In the genomic region with DNA sequence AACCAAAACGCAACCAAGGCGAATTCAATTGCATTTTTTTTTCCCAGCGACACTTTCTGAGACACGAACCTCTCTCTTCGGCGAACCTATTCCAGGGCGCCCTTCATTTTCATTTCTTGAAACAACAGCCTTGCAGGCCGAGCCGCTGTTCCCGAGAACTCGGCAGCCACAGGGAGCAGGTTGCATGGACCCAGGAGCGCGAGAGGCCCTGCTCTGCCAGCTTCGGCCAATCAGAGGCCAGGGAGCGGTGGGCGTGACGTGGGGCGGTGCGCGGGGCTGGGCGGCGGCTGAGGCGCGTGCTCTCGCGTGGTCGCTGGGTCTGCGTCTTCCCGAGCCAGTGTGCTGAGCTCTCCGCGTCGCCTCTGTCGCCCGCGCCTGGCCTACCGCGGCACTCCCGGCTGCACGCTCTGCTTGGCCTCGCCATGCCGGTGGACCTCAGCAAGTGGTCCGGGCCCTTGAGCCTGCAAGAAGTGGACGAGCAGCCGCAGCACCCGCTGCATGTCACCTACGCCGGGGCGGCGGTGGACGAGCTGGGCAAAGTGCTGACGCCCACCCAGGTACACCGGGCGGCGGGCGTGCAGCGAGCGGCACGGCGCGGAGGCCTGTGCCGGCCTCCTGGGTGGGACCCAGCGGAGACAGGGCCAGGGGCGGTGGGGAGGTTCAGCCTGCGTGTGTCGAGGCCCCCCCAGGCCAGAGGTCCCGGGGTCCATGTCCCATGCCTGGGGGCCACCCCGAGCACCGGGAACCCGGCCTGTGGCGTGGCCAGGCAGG, we compare ENCODE assay signal across 1 cellular context.
TF ChIP-seq lines count a peak whose summit lies in the region.

A gene (plus strand): TSS at position 337 of the 771 bp plus-strand sequence. CDS start 86 bp downstream, at position 423.

TF ChIP-seq in HepG2, 621 proteins besides CTCF, POLR2A, EP300 and RAD21 (continued from another document and continues in another):
- TF ChIP-seq ZNF282 (IDR thresholded peaks at IDR 0.05; ENCODE audit: partially characterized antibody) (no peak), ZNF607 (CRISPR knock-in tag; IDR thresholded peaks at IDR 0.05; ENCODE audit: borderline replicate concordance) (peak; percentile 52), ZZZ3 (CRISPR knock-in tag; IDR thresholded peaks at IDR 0.05; ENCODE audit: borderline replicate concordance) (peak; percentile 58; the same call in 1 of the 2 replicates), SP4 (CRISPR knock-in tag; IDR thresholded peaks at IDR 0.05) (peak; percentile 92), ATRX (CRISPR knock-in tag; IDR thresholded peaks at IDR 0.05; ENCODE audit: borderline replicate concordance) (no peak), KDM5A (IDR thresholded peaks at IDR 0.05; ENCODE audit: borderline replicate concordance, low read length) (peak; percentile 48; the same call in 1 of the 2 replicates), ZNF775 (CRISPR knock-in tag; IDR thresholded peaks at IDR 0.05; ENCODE audit: borderline replicate concordance) (peak; percentile 52; the same call in 1 of the 2 replicates), NBN (conservative IDR thresholded peaks at IDR 0.05) (no peak), ZNF660 (CRISPR knock-in tag; IDR thresholded peaks at IDR 0.05; ENCODE audit: borderline replicate concordance, low read depth) (no peak), ZNF235 (CRISPR knock-in tag; IDR thresholded peaks at IDR 0.05; ENCODE audit: borderline replicate concordance) (no peak), ZNF556 (CRISPR knock-in tag; IDR thresholded peaks at IDR 0.05; ENCODE audit: borderline replicate concordance) (peak; percentile 76; the same call in 1 of the 2 replicates), DR1 (CRISPR knock-in tag; IDR thresholded peaks at IDR 0.05) (peak; percentile 96), ERF (CRISPR knock-in tag; IDR thresholded peaks at IDR 0.05) (peak; percentile 94), IKZF1 (IDR thresholded peaks at IDR 0.05) (no peak), MATR3 (CRISPR knock-in tag; IDR thresholded peaks at IDR 0.05) (no peak), SOX13 (IDR thresholded peaks at IDR 0.05) (no peak; the same call in 1 of the 2 replicates), SOX13 (CRISPR knock-in tag; conservative IDR thresholded peaks at IDR 0.05 in 1 of 2, IDR thresholded peaks at IDR 0.05 in 1 of 2) (peak in 1 of 2 experiments; percentile 58; a peak in 2 of 4 replicates), HMG20B (CRISPR knock-in tag; conservative IDR thresholded peaks at IDR 0.05) (no peak), ASH2L (IDR thresholded peaks at IDR 0.05; ENCODE audit: insufficient read length, low read depth, low read length) (peak; percentile 67), PAF1 (CRISPR knock-in tag; IDR thresholded peaks at IDR 0.05) (no peak; the same call in 1 of the 2 replicates), ZNF12 (CRISPR knock-in tag; IDR thresholded peaks at IDR 0.05) (peak; percentile 75), ZNF10 (CRISPR knock-in tag; IDR thresholded peaks at IDR 0.05; ENCODE audit: borderline replicate concordance, low read depth) (no peak), GLI4 (CRISPR knock-in tag; IDR thresholded peaks at IDR 0.05; ENCODE audit: borderline replicate concordance) (peak; percentile 48), SP140L (CRISPR knock-in tag; IDR thresholded peaks at IDR 0.05; ENCODE audit: borderline replicate concordance) (no peak), SALL1 (CRISPR knock-in tag; IDR thresholded peaks at IDR 0.05) (peak; percentile 93), ZEB1 (IDR thresholded peaks at IDR 0.05; ENCODE audit: insufficient replicate concordance, low read depth) (no peak)
- TF ChIP-seq, protein P1, sequence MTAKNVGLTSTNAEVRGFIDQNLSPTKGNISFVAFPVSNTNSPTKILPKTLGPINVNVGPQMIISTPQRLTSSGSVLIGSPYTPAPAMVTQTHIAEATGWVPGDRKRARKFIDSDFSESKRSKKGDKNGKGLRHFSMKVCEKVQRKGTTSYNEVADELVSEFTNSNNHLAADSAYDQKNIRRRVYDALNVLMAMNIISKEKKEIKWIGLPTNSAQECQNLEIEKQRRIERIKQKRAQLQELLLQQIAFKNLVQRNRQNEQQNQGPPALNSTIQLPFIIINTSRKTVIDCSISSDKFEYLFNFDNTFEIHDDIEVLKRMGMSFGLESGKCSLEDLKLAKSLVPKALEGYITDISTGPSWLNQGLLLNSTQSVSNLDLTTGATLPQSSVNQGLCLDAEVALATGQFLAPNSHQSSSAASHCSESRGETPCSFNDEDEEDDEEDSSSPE (CRISPR knock-in tag; IDR thresholded peaks at IDR 0.05) = peak; percentile 74
- TF ChIP-seq, protein P2, sequence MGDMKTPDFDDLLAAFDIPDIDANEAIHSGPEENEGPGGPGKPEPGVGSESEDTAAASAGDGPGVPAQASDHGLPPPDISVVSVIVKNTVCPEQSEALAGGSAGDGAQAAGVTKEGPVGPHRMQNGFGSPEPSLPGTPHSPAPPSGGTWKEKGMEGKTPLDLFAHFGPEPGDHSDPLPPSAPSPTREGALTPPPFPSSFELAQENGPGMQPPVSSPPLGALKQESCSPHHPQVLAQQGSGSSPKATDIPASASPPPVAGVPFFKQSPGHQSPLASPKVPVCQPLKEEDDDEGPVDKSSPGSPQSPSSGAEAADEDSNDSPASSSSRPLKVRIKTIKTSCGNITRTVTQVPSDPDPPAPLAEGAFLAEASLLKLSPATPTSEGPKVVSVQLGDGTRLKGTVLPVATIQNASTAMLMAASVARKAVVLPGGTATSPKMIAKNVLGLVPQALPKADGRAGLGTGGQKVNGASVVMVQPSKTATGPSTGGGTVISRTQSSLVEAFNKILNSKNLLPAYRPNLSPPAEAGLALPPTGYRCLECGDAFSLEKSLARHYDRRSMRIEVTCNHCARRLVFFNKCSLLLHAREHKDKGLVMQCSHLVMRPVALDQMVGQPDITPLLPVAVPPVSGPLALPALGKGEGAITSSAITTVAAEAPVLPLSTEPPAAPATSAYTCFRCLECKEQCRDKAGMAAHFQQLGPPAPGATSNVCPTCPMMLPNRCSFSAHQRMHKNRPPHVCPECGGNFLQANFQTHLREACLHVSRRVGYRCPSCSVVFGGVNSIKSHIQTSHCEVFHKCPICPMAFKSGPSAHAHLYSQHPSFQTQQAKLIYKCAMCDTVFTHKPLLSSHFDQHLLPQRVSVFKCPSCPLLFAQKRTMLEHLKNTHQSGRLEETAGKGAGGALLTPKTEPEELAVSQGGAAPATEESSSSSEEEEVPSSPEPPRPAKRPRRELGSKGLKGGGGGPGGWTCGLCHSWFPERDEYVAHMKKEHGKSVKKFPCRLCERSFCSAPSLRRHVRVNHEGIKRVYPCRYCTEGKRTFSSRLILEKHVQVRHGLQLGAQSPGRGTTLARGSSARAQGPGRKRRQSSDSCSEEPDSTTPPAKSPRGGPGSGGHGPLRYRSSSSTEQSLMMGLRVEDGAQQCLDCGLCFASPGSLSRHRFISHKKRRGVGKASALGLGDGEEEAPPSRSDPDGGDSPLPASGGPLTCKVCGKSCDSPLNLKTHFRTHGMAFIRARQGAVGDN (CRISPR knock-in tag; IDR thresholded peaks at IDR 0.05) = peak; percentile 98
- TF ChIP-seq, protein P3, sequence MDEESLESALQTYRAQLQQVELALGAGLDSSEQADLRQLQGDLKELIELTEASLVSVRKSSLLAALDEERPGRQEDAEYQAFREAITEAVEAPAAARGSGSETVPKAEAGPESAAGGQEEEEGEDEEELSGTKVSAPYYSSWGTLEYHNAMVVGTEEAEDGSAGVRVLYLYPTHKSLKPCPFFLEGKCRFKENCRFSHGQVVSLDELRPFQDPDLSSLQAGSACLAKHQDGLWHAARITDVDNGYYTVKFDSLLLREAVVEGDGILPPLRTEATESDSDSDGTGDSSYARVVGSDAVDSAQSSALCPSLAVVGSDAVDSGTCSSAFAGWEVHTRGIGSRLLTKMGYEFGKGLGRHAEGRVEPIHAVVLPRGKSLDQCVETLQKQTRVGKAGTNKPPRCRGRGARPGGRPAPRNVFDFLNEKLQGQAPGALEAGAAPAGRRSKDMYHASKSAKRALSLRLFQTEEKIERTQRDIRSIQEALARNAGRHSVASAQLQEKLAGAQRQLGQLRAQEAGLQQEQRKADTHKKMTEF (CRISPR knock-in tag; IDR thresholded peaks at IDR 0.05) = peak; percentile 80
- TF ChIP-seq, protein P4, sequence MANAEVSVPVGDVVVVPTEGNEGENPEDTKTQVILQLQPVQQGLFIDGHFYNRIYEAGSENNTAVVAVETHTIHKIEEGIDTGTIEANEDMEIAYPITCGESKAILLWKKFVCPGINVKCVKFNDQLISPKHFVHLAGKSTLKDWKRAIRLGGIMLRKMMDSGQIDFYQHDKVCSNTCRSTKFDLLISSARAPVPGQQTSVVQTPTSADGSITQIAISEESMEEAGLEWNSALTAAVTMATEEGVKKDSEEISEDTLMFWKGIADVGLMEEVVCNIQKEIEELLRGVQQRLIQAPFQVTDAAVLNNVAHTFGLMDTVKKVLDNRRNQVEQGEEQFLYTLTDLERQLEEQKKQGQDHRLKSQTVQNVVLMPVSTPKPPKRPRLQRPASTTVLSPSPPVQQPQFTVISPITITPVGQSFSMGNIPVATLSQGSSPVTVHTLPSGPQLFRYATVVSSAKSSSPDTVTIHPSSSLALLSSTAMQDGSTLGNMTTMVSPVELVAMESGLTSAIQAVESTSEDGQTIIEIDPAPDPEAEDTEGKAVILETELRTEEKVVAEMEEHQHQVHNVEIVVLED (CRISPR knock-in tag; IDR thresholded peaks at IDR 0.05; ENCODE audit: borderline replicate concordance) = peak; percentile 77
- TF ChIP-seq, protein P5, sequence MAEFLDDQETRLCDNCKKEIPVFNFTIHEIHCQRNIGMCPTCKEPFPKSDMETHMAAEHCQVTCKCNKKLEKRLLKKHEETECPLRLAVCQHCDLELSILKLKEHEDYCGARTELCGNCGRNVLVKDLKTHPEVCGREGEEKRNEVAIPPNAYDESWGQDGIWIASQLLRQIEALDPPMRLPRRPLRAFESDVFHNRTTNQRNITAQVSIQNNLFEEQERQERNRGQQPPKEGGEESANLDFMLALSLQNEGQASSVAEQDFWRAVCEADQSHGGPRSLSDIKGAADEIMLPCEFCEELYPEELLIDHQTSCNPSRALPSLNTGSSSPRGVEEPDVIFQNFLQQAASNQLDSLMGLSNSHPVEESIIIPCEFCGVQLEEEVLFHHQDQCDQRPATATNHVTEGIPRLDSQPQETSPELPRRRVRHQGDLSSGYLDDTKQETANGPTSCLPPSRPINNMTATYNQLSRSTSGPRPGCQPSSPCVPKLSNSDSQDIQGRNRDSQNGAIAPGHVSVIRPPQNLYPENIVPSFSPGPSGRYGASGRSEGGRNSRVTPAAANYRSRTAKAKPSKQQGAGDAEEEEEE (CRISPR knock-in tag; IDR thresholded peaks at IDR 0.05; ENCODE audit: borderline replicate concordance) = no peak; the same call in 1 of the 2 replicates
- TF ChIP-seq, protein P6, sequence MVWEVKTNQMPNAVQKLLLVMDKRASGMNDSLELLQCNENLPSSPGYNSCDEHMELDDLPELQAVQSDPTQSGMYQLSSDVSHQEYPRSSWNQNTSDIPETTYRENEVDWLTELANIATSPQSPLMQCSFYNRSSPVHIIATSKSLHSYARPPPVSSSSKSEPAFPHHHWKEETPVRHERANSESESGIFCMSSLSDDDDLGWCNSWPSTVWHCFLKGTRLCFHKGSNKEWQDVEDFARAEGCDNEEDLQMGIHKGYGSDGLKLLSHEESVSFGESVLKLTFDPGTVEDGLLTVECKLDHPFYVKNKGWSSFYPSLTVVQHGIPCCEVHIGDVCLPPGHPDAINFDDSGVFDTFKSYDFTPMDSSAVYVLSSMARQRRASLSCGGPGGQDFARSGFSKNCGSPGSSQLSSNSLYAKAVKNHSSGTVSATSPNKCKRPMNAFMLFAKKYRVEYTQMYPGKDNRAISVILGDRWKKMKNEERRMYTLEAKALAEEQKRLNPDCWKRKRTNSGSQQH (CRISPR knock-in tag; IDR thresholded peaks at IDR 0.05; ENCODE audit: low read depth) = peak; percentile 64; the same call in 1 of the 2 replicates
- TF ChIP-seq, protein P7, sequence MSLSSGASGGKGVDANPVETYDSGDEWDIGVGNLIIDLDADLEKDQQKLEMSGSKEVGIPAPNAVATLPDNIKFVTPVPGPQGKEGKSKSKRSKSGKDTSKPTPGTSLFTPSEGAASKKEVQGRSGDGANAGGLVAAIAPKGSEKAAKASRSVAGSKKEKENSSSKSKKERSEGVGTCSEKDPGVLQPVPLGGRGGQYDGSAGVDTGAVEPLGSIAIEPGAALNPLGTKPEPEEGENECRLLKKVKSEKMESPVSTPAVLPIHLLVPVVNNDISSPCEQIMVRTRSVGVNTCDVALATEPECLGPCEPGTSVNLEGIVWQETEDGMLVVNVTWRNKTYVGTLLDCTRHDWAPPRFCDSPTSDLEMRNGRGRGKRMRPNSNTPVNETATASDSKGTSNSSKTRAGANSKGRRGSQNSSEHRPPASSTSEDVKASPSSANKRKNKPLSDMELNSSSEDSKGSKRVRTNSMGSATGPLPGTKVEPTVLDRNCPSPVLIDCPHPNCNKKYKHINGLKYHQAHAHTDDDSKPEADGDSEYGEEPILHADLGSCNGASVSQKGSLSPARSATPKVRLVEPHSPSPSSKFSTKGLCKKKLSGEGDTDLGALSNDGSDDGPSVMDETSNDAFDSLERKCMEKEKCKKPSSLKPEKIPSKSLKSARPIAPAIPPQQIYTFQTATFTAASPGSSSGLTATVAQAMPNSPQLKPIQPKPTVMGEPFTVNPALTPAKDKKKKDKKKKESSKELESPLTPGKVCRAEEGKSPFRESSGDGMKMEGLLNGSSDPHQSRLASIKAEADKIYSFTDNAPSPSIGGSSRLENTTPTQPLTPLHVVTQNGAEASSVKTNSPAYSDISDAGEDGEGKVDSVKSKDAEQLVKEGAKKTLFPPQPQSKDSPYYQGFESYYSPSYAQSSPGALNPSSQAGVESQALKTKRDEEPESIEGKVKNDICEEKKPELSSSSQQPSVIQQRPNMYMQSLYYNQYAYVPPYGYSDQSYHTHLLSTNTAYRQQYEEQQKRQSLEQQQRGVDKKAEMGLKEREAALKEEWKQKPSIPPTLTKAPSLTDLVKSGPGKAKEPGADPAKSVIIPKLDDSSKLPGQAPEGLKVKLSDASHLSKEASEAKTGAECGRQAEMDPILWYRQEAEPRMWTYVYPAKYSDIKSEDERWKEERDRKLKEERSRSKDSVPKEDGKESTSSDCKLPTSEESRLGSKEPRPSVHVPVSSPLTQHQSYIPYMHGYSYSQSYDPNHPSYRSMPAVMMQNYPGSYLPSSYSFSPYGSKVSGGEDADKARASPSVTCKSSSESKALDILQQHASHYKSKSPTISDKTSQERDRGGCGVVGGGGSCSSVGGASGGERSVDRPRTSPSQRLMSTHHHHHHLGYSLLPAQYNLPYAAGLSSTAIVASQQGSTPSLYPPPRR (CRISPR knock-in tag; IDR thresholded peaks at IDR 0.05; ENCODE audit: borderline replicate concordance) = peak; percentile 83
- TF ChIP-seq, protein P8, sequence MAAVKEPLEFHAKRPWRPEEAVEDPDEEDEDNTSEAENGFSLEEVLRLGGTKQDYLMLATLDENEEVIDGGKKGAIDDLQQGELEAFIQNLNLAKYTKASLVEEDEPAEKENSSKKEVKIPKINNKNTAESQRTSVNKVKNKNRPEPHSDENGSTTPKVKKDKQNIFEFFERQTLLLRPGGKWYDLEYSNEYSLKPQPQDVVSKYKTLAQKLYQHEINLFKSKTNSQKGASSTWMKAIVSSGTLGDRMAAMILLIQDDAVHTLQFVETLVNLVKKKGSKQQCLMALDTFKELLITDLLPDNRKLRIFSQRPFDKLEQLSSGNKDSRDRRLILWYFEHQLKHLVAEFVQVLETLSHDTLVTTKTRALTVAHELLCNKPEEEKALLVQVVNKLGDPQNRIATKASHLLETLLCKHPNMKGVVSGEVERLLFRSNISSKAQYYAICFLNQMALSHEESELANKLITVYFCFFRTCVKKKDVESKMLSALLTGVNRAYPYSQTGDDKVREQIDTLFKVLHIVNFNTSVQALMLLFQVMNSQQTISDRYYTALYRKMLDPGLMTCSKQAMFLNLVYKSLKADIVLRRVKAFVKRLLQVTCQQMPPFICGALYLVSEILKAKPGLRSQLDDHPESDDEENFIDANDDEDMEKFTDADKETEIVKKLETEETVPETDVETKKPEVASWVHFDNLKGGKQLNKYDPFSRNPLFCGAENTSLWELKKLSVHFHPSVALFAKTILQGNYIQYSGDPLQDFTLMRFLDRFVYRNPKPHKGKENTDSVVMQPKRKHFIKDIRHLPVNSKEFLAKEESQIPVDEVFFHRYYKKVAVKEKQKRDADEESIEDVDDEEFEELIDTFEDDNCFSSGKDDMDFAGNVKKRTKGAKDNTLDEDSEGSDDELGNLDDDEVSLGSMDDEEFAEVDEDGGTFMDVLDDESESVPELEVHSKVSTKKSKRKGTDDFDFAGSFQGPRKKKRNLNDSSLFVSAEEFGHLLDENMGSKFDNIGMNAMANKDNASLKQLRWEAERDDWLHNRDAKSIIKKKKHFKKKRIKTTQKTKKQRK (IDR thresholded peaks at IDR 0.05; ENCODE audit: low read length) = no peak
